In the genomic region with DNA sequence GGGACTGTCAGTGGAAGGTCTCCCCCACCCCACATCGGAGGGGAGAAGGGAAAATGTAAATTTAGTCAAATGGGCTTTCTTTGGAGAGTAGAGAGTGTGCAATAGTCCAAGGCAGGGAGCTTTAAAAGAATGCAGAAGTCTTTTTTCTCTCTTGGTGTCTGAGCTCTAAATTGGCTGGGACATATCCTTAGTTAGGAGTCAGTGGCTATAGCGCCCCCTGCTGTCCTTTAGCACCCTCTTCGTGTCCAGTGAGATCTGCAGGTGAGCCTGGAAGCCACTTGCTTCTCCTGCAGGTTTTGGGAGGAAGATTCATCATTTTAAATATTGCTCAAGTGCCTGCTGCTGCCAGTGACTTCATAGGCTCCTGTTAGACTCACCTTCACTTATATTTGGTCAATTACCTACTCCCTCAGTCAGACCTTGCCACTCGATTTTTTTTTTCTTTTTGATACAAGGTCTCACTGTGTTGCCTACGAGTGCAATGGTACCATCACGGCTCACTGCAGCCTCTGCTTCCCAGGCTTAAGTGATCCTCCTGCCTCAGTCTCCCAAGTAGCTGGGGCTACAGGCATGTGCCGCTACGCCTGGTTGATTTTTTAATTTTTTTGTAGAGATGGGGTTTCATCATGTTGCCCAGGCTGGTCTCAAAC, we compare ENCODE assay signal across 8 cellular contexts.
DNase-seq lines count a peak whose midpoint lies in the region; ATAC-seq lines count a peak whose summit lies in the region.

No MANE protein-coding gene starts in this region.

- H3K27ac ChIP-seq in CD4-positive, CD25-positive, alpha-beta regulatory T cell (ENCODE audit: insufficient read depth, low read length, poor library complexity, severe bottlenecking), result no peak overlapping the region

- H3K36me3 Mint-ChIP-seq in CD4-positive, CD25-positive, alpha-beta regulatory T cell, result peaks cover 14% of the 10 kb centered on the region
- peaks cover 19% of the 10 kb centered on the region for H3K36me3 Mint-ChIP-seq in activated CD8-positive, alpha-beta T cell treated with anti-CD3 and anti-CD28 coated beads, Interleukin-2, amount 10 ng/mL, durations not matched to agents 7 days and 5 days (ENCODE audit: low read depth)
- H3K36me3 Mint-ChIP-seq in effector memory CD8-positive, alpha-beta T cell (ENCODE audit: insufficient read depth), result peaks cover 18% of the 10 kb centered on the region

- peak overlapping the region in 2 of 3 donors; percentile 20 to 27 for H3K27ac Mint-ChIP-seq in CD4-positive, CD25-positive, alpha-beta regulatory T cell
- H3K27ac Mint-ChIP-seq in activated CD8-positive, alpha-beta T cell treated with anti-CD3 and anti-CD28 coated beads, Interleukin-2, amount 10 ng/mL, durations not matched to agents 7 days and 5 days, result no peak overlapping the region
- no peak overlapping the region for H3K27ac Mint-ChIP-seq in effector memory CD8-positive, alpha-beta T cell

- H3K9me3 Mint-ChIP-seq in CD4-positive, CD25-positive, alpha-beta regulatory T cell, result no peaks in the 10 kb centered on the region
- no peaks in the 10 kb centered on the region for H3K9me3 Mint-ChIP-seq in activated CD8-positive, alpha-beta T cell treated with anti-CD3 and anti-CD28 coated beads, Interleukin-2, amount 10 ng/mL, durations not matched to agents 7 days and 5 days (ENCODE audit: insufficient read depth)
- H3K9me3 Mint-ChIP-seq in effector memory CD8-positive, alpha-beta T cell, result no peaks in the 10 kb centered on the region

- H3K27me3 ChIP-seq in CD4-positive, CD25-positive, alpha-beta regulatory T cell (ENCODE audit: control insufficient read depth, insufficient read depth, low read length), result no peaks in the 10 kb centered on the region

- H3K4me1 ChIP-seq in CD4-positive, CD25-positive, alpha-beta regulatory T cell (ENCODE audit: control insufficient read depth, insufficient read depth, low read length, poor library complexity, severe bottlenecking), result peaks cover 22% of the 10 kb centered on the region

- DNase-seq in CD4-positive, CD25-positive, alpha-beta regulatory T cell, result peak; percentile 64 to 90 (median 74)
- peak; percentile 57 for DNase-seq in NCI-H748 treated with DMSO at 0.1 percent for 48 hours (lab: John Stamatoyannopoulos, UW)
- peak; percentile 89 for DNase-seq in activated CD8-positive, alpha-beta T cell treated with anti-CD3 and anti-CD28 coated beads, Interleukin-2, amount 10 ng/mL, durations not matched to agents 7 days and 5 days
- DNase-seq in effector memory CD8-positive, alpha-beta T cell, result peak; percentile 72 to 84 (median 78)
- peak; percentile 84 for DNase-seq in midbrain (lab: John Stamatoyannopoulos, UW)
- peak; percentile 53 to 63 for DNase-seq in stimulated activated CD8-positive, alpha-beta memory T cell treated with anti-CD3 and anti-CD28 coated beads, Interleukin-2, amount 100 ng/mL, for 48 hours (ENCODE audit: low read depth in 2 of 2)

- ATAC-seq in CD4-positive, CD25-positive, alpha-beta regulatory T cell (ENCODE audit: low read depth in 2 of 2), result peak; percentile 33 to 57
- ATAC-seq in HG02571 (IDR thresholded peaks at IDR 0.05; ENCODE audit: unreplicated experiment), result peak; percentile 39
- peak; percentile 68 for ATAC-seq in activated CD8-positive, alpha-beta T cell treated with anti-CD3 and anti-CD28 coated beads, Interleukin-2, amount 10 ng/mL, durations not matched to agents 7 days and 5 days
- peak; percentile 20 for ATAC-seq in effector memory CD8-positive, alpha-beta T cell (replicated peaks)
- no peak for ATAC-seq in GM21576 (IDR thresholded peaks at IDR 0.05; ENCODE audit: unreplicated experiment)

- H3K27me3 Mint-ChIP-seq in CD4-positive, CD25-positive, alpha-beta regulatory T cell, result no peaks in the 10 kb centered on the region
- H3K27me3 Mint-ChIP-seq in activated CD8-positive, alpha-beta T cell treated with anti-CD3 and anti-CD28 coated beads, Interleukin-2, amount 10 ng/mL, durations not matched to agents 7 days and 5 days (ENCODE audit: low read depth), result no peaks in the 10 kb centered on the region
- H3K27me3 Mint-ChIP-seq in effector memory CD8-positive, alpha-beta T cell, result no peaks in the 10 kb centered on the region

- H3K4me3 ChIP-seq in CD4-positive, CD25-positive, alpha-beta regulatory T cell (ENCODE audit: low read depth, low read length), result no peak overlapping the region

- H3K4me1 Mint-ChIP-seq in CD4-positive, CD25-positive, alpha-beta regulatory T cell, result peaks cover 14 to 64% (median 40%) of the 10 kb centered on the region in 4 donors
- H3K4me1 Mint-ChIP-seq in activated CD8-positive, alpha-beta T cell treated with anti-CD3 and anti-CD28 coated beads, Interleukin-2, amount 10 ng/mL, durations not matched to agents 7 days and 5 days (ENCODE audit: low read depth), result peaks cover 57% of the 10 kb centered on the region
- H3K4me1 Mint-ChIP-seq in effector memory CD8-positive, alpha-beta T cell (ENCODE audit: low read depth in 2 of 2), result peaks cover 60 to 69% of the 10 kb centered on the region in 2 donors

- peaks cover 4% of the 10 kb centered on the region for H3K36me3 ChIP-seq in CD4-positive, CD25-positive, alpha-beta regulatory T cell (ENCODE audit: control insufficient read depth, insufficient read depth, low read length)

- POLR2A ChIA-PET in activated CD8-positive, alpha-beta T cell treated with anti-CD3 and anti-CD28 coated beads, Interleukin-2, amount 10 ng/mL, durations not matched to agents 7 days and 5 days (lab: Charles Lee), result interaction anchor here (0.6 to 1.1 kb wide), 3 partner anchors 58 to 319 kb away, joined by 3 to 6 read pairs (median 3); no protein-coding TSS in a partner anchor

- no peaks in the 10 kb centered on the region for H3K9me3 ChIP-seq in CD4-positive, CD25-positive, alpha-beta regulatory T cell (ENCODE audit: control insufficient read depth in 2 of 2, low read length in 2 of 2)

- CTCF ChIA-PET in activated CD8-positive, alpha-beta T cell treated with anti-CD3 and anti-CD28 coated beads, Interleukin-2, amount 10 ng/mL, durations not matched to agents 7 days and 5 days (lab: Charles Lee), result interaction anchor here (0.6 to 13.2 kb wide), 68 partner anchors 8 to 494 kb away, joined by 3 to 341 read pairs (median 6); partner anchors contain the start of gene PRKCB

- H3K4me3 Mint-ChIP-seq in CD4-positive, CD25-positive, alpha-beta regulatory T cell, result no peak overlapping the region
- no peak overlapping the region for H3K4me3 Mint-ChIP-seq in activated CD8-positive, alpha-beta T cell treated with anti-CD3 and anti-CD28 coated beads, Interleukin-2, amount 10 ng/mL, durations not matched to agents 7 days and 5 days
- no peak overlapping the region for H3K4me3 Mint-ChIP-seq in effector memory CD8-positive, alpha-beta T cell

Comparison
In these comparisons a context has a peak if more than half of its experiments do, and no peak if none do; other contexts are left out.
1. H3K27ac Mint-ChIP-seq: peak in CD4-positive, CD25-positive, alpha-beta regulatory T cell (2 of 3); none in activated CD8-positive, alpha-beta T cell treated with anti-CD3 and anti-CD28 coated beads, Interleukin-2, amount 10 ng/mL, durations not matched to agents 7 days and 5 days (single experiment) and effector memory CD8-positive, alpha-beta T cell (0 of 2).
2. Peak in every context shown above with its lines, with median percentiles within 50 percentile points of each other: DNase-seq.